Comparison of ENCODE assay signal across 17 cellular contexts in the genomic region with DNA sequence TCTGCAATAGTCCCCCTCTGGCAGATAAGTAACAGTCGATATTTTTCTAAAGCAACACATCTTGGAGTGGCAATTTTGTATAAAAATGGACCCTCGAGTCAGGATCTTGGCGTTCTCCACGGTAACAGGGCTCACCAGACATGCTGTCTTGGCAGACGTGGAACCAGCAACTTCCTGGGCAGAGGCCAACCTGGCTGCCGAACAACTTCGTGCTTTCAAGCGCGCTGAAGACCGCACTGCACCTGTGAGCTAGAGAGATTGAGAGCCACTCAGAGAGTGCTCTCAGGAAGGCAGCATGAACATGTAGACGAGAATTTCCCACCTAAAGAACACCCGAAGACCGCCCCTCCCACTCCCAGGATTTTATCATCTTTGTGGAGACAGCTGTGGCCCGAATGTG. TPM values are rescaled to one million over a fixed set of nuclear protein-coding genes. Genes with fewer than 3 reads are reported as not detected.
DNase-seq lines count a peak whose midpoint lies in the region; ATAC-seq and TF ChIP-seq lines count a peak whose summit lies in the region.
"Had no signal": no experiment of that assay in that cellular context is flagged by ENCODE, and none has a peak within 500 bp of the region (broad histone marks: within the 10 kb centered on the region; RNA-seq: fewer than 3 reads in every experiment).

No MANE protein-coding gene starts in this region.

- no peak for TF ChIP-seq POLR2A in gastroesophageal sphincter (IDR thresholded peaks at IDR 0.05)

- intact Hi-C loops in CD4-positive, alpha-beta memory T cell (cut with micrococcal nuclease): no loop called here

- H3K9me3 Mint-ChIP-seq in CD4-positive, alpha-beta memory T cell: peaks cover 0 to 10% (median 4%) of the 10 kb centered on the region in 8 donors
- H3K9me3 Mint-ChIP-seq in IgD-negative memory B cell: peaks cover 2 to 6% (median 3%) of the 10 kb centered on the region in 3 donors
- H3K9me3 Mint-ChIP-seq in GM23338: peaks cover 4% of the 10 kb centered on the region; the same call in 2 of the 3 replicates
- no peaks in the 10 kb centered on the region for H3K9me3 Mint-ChIP-seq in glutamatergic neuron (ENCODE audit: unreplicated experiment)

- H3K79me2 ChIP-seq in GM23338 (replicated peaks; ENCODE audit: insufficient read depth): peaks cover 49% of the 10 kb centered on the region

- H3F3A ChIP-seq in GM23338 (replicated peaks; ENCODE audit: low read depth): no peaks in the 10 kb centered on the region

- no peaks in the 10 kb centered on the region for H3K27me3 ChIP-seq in CD4-positive, alpha-beta memory T cell (ENCODE audit: insufficient read depth, low read length)
- H3K27me3 ChIP-seq in gastroesophageal sphincter (no peaks in the 10 kb centered on the region), GM23338 (ENCODE audit: insufficient read depth) (no peaks in the 10 kb centered on the region)
- H3K27me3 ChIP-seq: BE2C, neutrophil had no signal

- no peaks in the 10 kb centered on the region for H3K9me3 ChIP-seq in CD4-positive, alpha-beta memory T cell (ENCODE audit: control insufficient read depth in 1 of 2, low read length in 2 of 2)
- H3K9me3 ChIP-seq in gastroesophageal sphincter: peaks cover 0 to 7% (median 0%) of the 10 kb centered on the region in 3 donors
- H3K9me3 ChIP-seq: BE2C, neutrophil had no signal

- CTCF ChIA-PET in CD4-positive, alpha-beta memory T cell (lab: Charles Lee; ENCODE audit: partially characterized antibody): no interaction called here

- no peak for TF ChIP-seq EP300 in gastroesophageal sphincter (IDR thresholded peaks at IDR 0.05)

- peaks cover 29 to 53% of the 10 kb centered on the region in 2 donors for H3K36me3 Mint-ChIP-seq in CD4-positive, alpha-beta memory T cell
- peaks cover 9% of the 10 kb centered on the region for H3K36me3 Mint-ChIP-seq in IgD-negative memory B cell
- H3K36me3 Mint-ChIP-seq in GM23338 (ENCODE audit: low read depth): peaks cover 33% of the 10 kb centered on the region
- H3K36me3 Mint-ChIP-seq in glutamatergic neuron (ENCODE audit: unreplicated experiment): no peaks in the 10 kb centered on the region

- peaks cover 19 to 35% (median 23%) of the 10 kb centered on the region in 4 donors for H3K4me1 Mint-ChIP-seq in CD4-positive, alpha-beta memory T cell
- H3K4me1 Mint-ChIP-seq in IgD-negative memory B cell (peaks cover 13 to 16% (median 13%) of the 10 kb centered on the region in 3 donors), GM23338 (peaks cover 4% of the 10 kb centered on the region; the same call in 1 of the 3 replicates), glutamatergic neuron (ENCODE audit: low read depth, unreplicated experiment) (peaks cover 3% of the 10 kb centered on the region)

- H3K4me3 Mint-ChIP-seq in CD4-positive, alpha-beta memory T cell: no peak overlapping the region
- H3K4me3 Mint-ChIP-seq in IgD-negative memory B cell: peak overlapping the region in 2 of 4 donors; percentile 16 to 57
- H3K4me3 Mint-ChIP-seq in GM23338: no peak overlapping the region
- H3K4me3 Mint-ChIP-seq in glutamatergic neuron (ENCODE audit: unreplicated experiment): no peak overlapping the region
- H3K4me3 Mint-ChIP-seq: stimulated activated naive CD8-positive, alpha-beta T cell treated with anti-CD3 and anti-CD28 coated beads, Interleukin-15, Interleukin-2, amounts not matched to agents 100 ng/mL and 50 ng/mL, for 24 hours had no signal

- H3K4me3 ChIP-seq in CD4-positive, alpha-beta memory T cell (ENCODE audit: low read length in 2 of 2): no peak overlapping the region
- H3K4me3 ChIP-seq in gastroesophageal sphincter (no peak overlapping the region), GM23338 (no peak overlapping the region)

- H3K4me2 ChIP-seq in GM23338: no peak overlapping the region

- H3K27ac ChIP-seq in CD4-positive, alpha-beta memory T cell (ENCODE audit: low read depth, low read length): no peak overlapping the region
- peak overlapping the region in 3 of 4 donors; percentile 42 to 61 (median 57) for H3K27ac ChIP-seq in gastroesophageal sphincter
- H3K27ac ChIP-seq in GM23338 (ENCODE audit: low read depth): no peak overlapping the region
- H3K27ac ChIP-seq: neutrophil had no signal

- WGBS in gastroesophageal sphincter (ENCODE audit: low coverage in 1 of 2), 2 donors: 50 to 66% methylated on average over 7 to 8 of the region's 14 CpGs

- ATAC-seq in gastroesophageal sphincter: no peak
- ATAC-seq in GM23338: no peak
- no peak for ATAC-seq in GM21381 (IDR thresholded peaks at IDR 0.05; ENCODE audit: unreplicated experiment)

- no peak for DNase-seq in CD4-positive, alpha-beta memory T cell
- peak; percentile 18 for DNase-seq in pons (ENCODE audit: low spot score)
- no peak for DNase-seq in DMS 273 treated with DMSO at 0.1 percent for 48 hours (lab: John Stamatoyannopoulos, UW)
- no peak for DNase-seq in GM23338 (ENCODE audit: low spot score)
- no peak for DNase-seq in glutamatergic neuron
- DNase-seq: BE2C; effector memory CD4-positive, alpha-beta T cell; EL; foreskin fibroblast; mesendoderm; NCI-H1105; small intestine had no signal

- peaks cover 23% of the 10 kb centered on the region for H3K4me1 ChIP-seq in CD4-positive, alpha-beta memory T cell (ENCODE audit: insufficient read depth, low read length)
- peaks cover 0 to 41% (median 5%) of the 10 kb centered on the region in 3 donors for H3K4me1 ChIP-seq in gastroesophageal sphincter
- H3K4me1 ChIP-seq in GM23338 (ENCODE audit: insufficient read depth): no peaks in the 10 kb centered on the region
- H3K4me1 ChIP-seq: BE2C had no signal

- H3K9me2 ChIP-seq in GM23338 (ENCODE audit: insufficient read depth): no peaks in the 10 kb centered on the region

- no peak overlapping the region for H2AFZ ChIP-seq in GM23338

- no peaks in the 10 kb centered on the region for H3K27me3 Mint-ChIP-seq in CD4-positive, alpha-beta memory T cell
- H3K27me3 Mint-ChIP-seq in IgD-negative memory B cell (no peaks in the 10 kb centered on the region), GM23338 (ENCODE audit: insufficient read depth, low read depth, poor library complexity) (peaks cover 4% of the 10 kb centered on the region), glutamatergic neuron (ENCODE audit: unreplicated experiment) (peaks cover 4% of the 10 kb centered on the region)
- H3K27me3 Mint-ChIP-seq: stimulated activated naive CD8-positive, alpha-beta T cell treated with anti-CD3 and anti-CD28 coated beads, Interleukin-15, Interleukin-2, amounts not matched to agents 100 ng/mL and 50 ng/mL, for 24 hours had no signal

- H3K36me3 ChIP-seq in CD4-positive, alpha-beta memory T cell (ENCODE audit: insufficient read depth, low read length): peaks cover 17% of the 10 kb centered on the region
- H3K36me3 ChIP-seq in gastroesophageal sphincter (peaks cover 0 to 39% of the 10 kb centered on the region in 2 donors), GM23338 (ENCODE audit: insufficient read depth) (peaks cover 12% of the 10 kb centered on the region)
- H3K36me3 ChIP-seq: BE2C had no signal

- peaks cover 17% of the 10 kb centered on the region; the same call in 1 of the 2 replicates for H4K20me1 ChIP-seq in GM23338 (replicated peaks; ENCODE audit: insufficient read depth)

- H3K27ac Mint-ChIP-seq in CD4-positive, alpha-beta memory T cell: peak overlapping the region in 5 of 7 donors; percentile 17 to 51 (median 42)
- H3K27ac Mint-ChIP-seq in IgD-negative memory B cell (peak overlapping the region; percentile 48 to 82 (median 78)), GM23338 (no peak overlapping the region), glutamatergic neuron (ENCODE audit: unreplicated experiment) (no peak overlapping the region)
- H3K27ac Mint-ChIP-seq: stimulated activated naive CD8-positive, alpha-beta T cell treated with anti-CD3 and anti-CD28 coated beads, Interleukin-15, Interleukin-2, amounts not matched to agents 100 ng/mL and 50 ng/mL, for 24 hours had no signal

- POLR2A ChIA-PET in CD4-positive, alpha-beta memory T cell (lab: Charles Lee; ENCODE audit: partially characterized antibody): no interaction called here

- TF ChIP-seq CTCF in gastroesophageal sphincter (IDR thresholded peaks at IDR 0.05) (no peak), GM23338 (conservative IDR thresholded peaks at IDR 0.05; ENCODE audit: low read depth in 2 of 2) (no peak), glutamatergic neuron (IDR thresholded peaks at IDR 0.05; ENCODE audit: partially characterized antibody, unreplicated experiment) (no peak)

TF ChIP-seq in GM23338, 12 proteins besides CTCF, POLR2A, EP300 and RAD21 (continues in another document):
- no peak for TF ChIP-seq ETS1 (IDR thresholded peaks at IDR 0.05)

RNA-seq across cellular contexts. Expression of gene C1orf174, which starts 7.3 kb away (rescaled TPM):
- 10 to 100 TPM; 34.6 to 36.0 TPM for total RNA-seq in CD4-positive, alpha-beta memory T cell
- polyA plus RNA-seq in CD4-positive, alpha-beta memory T cell: 10 to 100 TPM; 21.8 to 33.9 TPM
- polyA plus RNA-seq in IgD-negative memory B cell (29.4 TPM), GM23338 (2016; fragmentation: Nextera tagmentation; extraction: Ambion mirVana) (26.3 and 28.5 TPM in 2 replicates)
- total RNA-seq in gastroesophageal sphincter (10 to 100 TPM; 16.4 to 35.3 (median 26.7) TPM), glutamatergic neuron (ENCODE audit: unreplicated experiment) (16.9 TPM)
- total RNA-seq in GM23338 (2014; rRNA removed; shearing (Covaris generic)): 28.7 and 30.8 TPM in 2 replicates

RNA-seq across cellular contexts. Expression of gene DFFB, which starts 35.5 kb away (rescaled TPM):
- total RNA-seq in CD4-positive, alpha-beta memory T cell: 10 to 100 TPM; 23.2 to 26.1 TPM
- polyA plus RNA-seq in CD4-positive, alpha-beta memory T cell: 10 to 100 TPM in 1 of 2 donors, 1 to 10 TPM in 1; 8.2 to 13.0 TPM
- polyA plus RNA-seq in IgD-negative memory B cell (7.1 TPM), GM23338 (2016; fragmentation: Nextera tagmentation; extraction: Ambion mirVana) (4.4 and 6.5 TPM in 2 replicates)
- total RNA-seq in gastroesophageal sphincter (10 to 100 TPM in 1 of 4 donors, 1 to 10 TPM in 3; 1.9 to 14.6 (median 7.7) TPM), glutamatergic neuron (ENCODE audit: unreplicated experiment) (16.4 TPM)
- 12.6 and 18.1 TPM in 2 replicates for total RNA-seq in GM23338 (2014; rRNA removed; shearing (Covaris generic))

RNA-seq across cellular contexts. Expression of gene CEP104, which starts 35.7 kb away (rescaled TPM):
- 10 to 100 TPM; 64.0 to 64.4 TPM for total RNA-seq in CD4-positive, alpha-beta memory T cell
- 10 to 100 TPM; 10.3 to 30.7 TPM for polyA plus RNA-seq in CD4-positive, alpha-beta memory T cell
- polyA plus RNA-seq in IgD-negative memory B cell (18.3 TPM), GM23338 (2016; fragmentation: Nextera tagmentation; extraction: Ambion mirVana) (20.5 and 21.1 TPM in 2 replicates)
- total RNA-seq in gastroesophageal sphincter (10 to 100 TPM; 29.3 to 78.2 (median 41.8) TPM), glutamatergic neuron (ENCODE audit: unreplicated experiment) (102 TPM)
- 17.7 and 32.2 TPM in 2 replicates for total RNA-seq in GM23338 (2014; rRNA removed; shearing (Covaris generic))

Comparison
In these comparisons a context has a peak if more than half of its experiments do, and no peak if none do; other contexts are left out.
1. H3K27ac ChIP-seq: peak in gastroesophageal sphincter (3 of 4); none in CD4-positive, alpha-beta memory T cell (single experiment) and GM23338 (single experiment).
2. H3K27ac Mint-ChIP-seq: peak in CD4-positive, alpha-beta memory T cell (5 of 7) and IgD-negative memory B cell (3 of 3); none in GM23338 (single experiment) and glutamatergic neuron (single experiment).